ENCODE assay signal across 15 cellular contexts in genomic region chr5:135219868-135220267, GRCh38.
"Had no signal": no experiment of that assay in that cellular context is flagged by ENCODE, and none has a peak within 500 bp of the region (broad histone marks: within the 10 kb centered on the region; RNA-seq: fewer than 3 reads in every experiment).

No MANE protein-coding gene starts in this region.

- ATAC-seq: activated CD4-positive, alpha-beta T cell treated with anti-CD3 and anti-CD28 coated beads for 36 hours; activated CD8-positive, alpha-beta T cell treated with anti-CD3 and anti-CD28 coated beads for 36 hours; activated naive CD4-positive, alpha-beta T cell treated with anti-CD3 and anti-CD28 coated beads, Interleukin-2, amount 50 U/mL, for 72 hours; foreskin keratinocyte; natural killer cell treated with Interleukin-12 subunit alpha and Interleukin-12 subunit beta and Interleukin-15 and Interleukin-18, amount 100 ng/mL, for 72 hours; sciatic nerve had no signal

- H3K4me1 ChIP-seq: foreskin keratinocyte, prostate gland, testis had no signal

- H3K27ac ChIP-seq: foreskin keratinocyte, prostate gland, testis had no signal

- DNase-seq: activated CD4-positive, alpha-beta T cell treated with anti-CD3 and anti-CD28 coated beads for 36 hours; activated CD8-positive, alpha-beta T cell treated with anti-CD3 and anti-CD28 coated beads for 36 hours; activated T-cell treated with anti-CD3 and anti-CD28 coated beads for 4 hours; amygdala; esophagus squamous epithelium; foreskin keratinocyte; nucleus accumbens; stimulated activated CD4-positive, alpha-beta T cell treated with anti-CD3 and anti-CD28 coated beads, Interleukin-12 subunit alpha, Interleukin-12 subunit beta, amount 100 ng/mL, for 4 hours; stimulated activated naive CD4-positive, alpha-beta T cell treated with Interleukin-2 at 50 U/mL for 16 hours; T-helper 9 cell; testis had no signal

- H3K4me3 ChIP-seq: esophagus squamous epithelium, prostate gland, testis had no signal

- H3K27me3 ChIP-seq: esophagus squamous epithelium, testis had no signal

- H3K36me3 ChIP-seq: esophagus squamous epithelium, prostate gland had no signal

- H3K9me3 ChIP-seq: esophagus squamous epithelium, prostate gland, testis had no signal
